15 cellular contexts compared by ENCODE assay signal in genomic region chr21:38751379-38752050, GRCh38. TPM values are rescaled to one million over a fixed set of nuclear protein-coding genes. Genes with fewer than 3 reads are reported as not detected.
A peak's percentile ranks its signal among the peaks of the same experiment; 100 is the strongest.
DNase-seq lines count a peak whose midpoint lies in the region; ATAC-seq and TF ChIP-seq lines count a peak whose summit lies in the region.
"Had no signal": no experiment of that assay in that cellular context is flagged by ENCODE, and none has a peak within 500 bp of the region (broad histone marks: within the 10 kb centered on the region; RNA-seq: fewer than 3 reads in every experiment).

No MANE protein-coding gene starts in this region.

- H3K27ac ChIP-seq in left lung: peak overlapping the region; percentile 26 to 80
- H3K27ac ChIP-seq in tibial artery: peak overlapping the region; percentile 74 to 80
- H3K27ac ChIP-seq in breast epithelium: no peak overlapping the region
- H3K27ac ChIP-seq: gastrocnemius medialis, KMS-11 had no signal

- intact Hi-C loops in left lung (cut with DNase I) (no loop called here), tibial artery (cut with DNase I; ENCODE audit: low total_unique reads) (loop anchor here (10.0 kb wide), 1 partner anchor 173 kb away; no protein-coding TSS in a partner anchor), breast epithelium (cut with DNase I; ENCODE audit: low total_unique reads) (no loop called here)

- peak; percentile 69 for ATAC-seq in left lung
- ATAC-seq: activated T-helper 17 cell treated with anti-CD3 and anti-CD28 coated beads, Interleukin-2, amount 50 U/mL, for 72 hours; gastrocnemius medialis had no signal

- H3K27me3 ChIP-seq in left lung (no peaks in the 10 kb centered on the region), tibial artery (no peaks in the 10 kb centered on the region), breast epithelium (no peaks in the 10 kb centered on the region)
- H3K27me3 ChIP-seq: gastrocnemius medialis had no signal

- no peak for TF ChIP-seq CTCF in choroid plexus epithelial cell (conservative IDR thresholded peaks at IDR 0.05; ENCODE audit: low read depth, low read length)
- no peak for TF ChIP-seq CTCF in left lung (IDR thresholded peaks at IDR 0.05)
- no peak for TF ChIP-seq CTCF in tibial artery (IDR thresholded peaks at IDR 0.05)
- no peak for TF ChIP-seq CTCF in breast epithelium (IDR thresholded peaks at IDR 0.05)

- no peak for TF ChIP-seq POLR2A in breast epithelium (IDR thresholded peaks at IDR 0.05)

- H3K36me3 ChIP-seq in left lung (no peaks in the 10 kb centered on the region), tibial artery (no peaks in the 10 kb centered on the region), breast epithelium (no peaks in the 10 kb centered on the region)
- H3K36me3 ChIP-seq: gastrocnemius medialis had no signal

- H3K9me3 ChIP-seq in left lung: no peaks in the 10 kb centered on the region
- H3K9me3 ChIP-seq in tibial artery: no peaks in the 10 kb centered on the region
- H3K9me3 ChIP-seq in breast epithelium: no peaks in the 10 kb centered on the region
- H3K9me3 ChIP-seq: gastrocnemius medialis had no signal

- in situ Hi-C loops in G401 (cut with HindIII; ENCODE audit: low sequenced_read_pairs): no loop called here

- peak; percentile 91 to 96 for DNase-seq in NOMO-1 (lab: John Stamatoyannopoulos, UW; ENCODE audit: unreplicated experiment in 2 of 2)
- peak; percentile 93 for DNase-seq in choroid plexus epithelial cell (ENCODE audit: low read depth)
- DNase-seq in left lung: peak; percentile 68 to 82
- DNase-seq in tibial artery: peak; percentile 93 to 94
- DNase-seq in G401 (ENCODE audit: low spot score): no peak
- no peak for DNase-seq in breast epithelium (ENCODE audit: low spot score in 2 of 2)
- DNase-seq in OCI-M2 (lab: John Stamatoyannopoulos, UW; ENCODE audit: unreplicated experiment): no peak
- no peak for DNase-seq in stimulated activated CD4-positive, alpha-beta T cell treated with anti-CD3 and anti-CD28 coated beads, Interleukin-4, amount 100 ng/mL, for 1 hour
- DNase-seq: H9, NCI-H345, retina, SHP77 had no signal

- H3K4me1 ChIP-seq in left lung: peaks cover 8 to 55% of the 10 kb centered on the region in 2 donors
- H3K4me1 ChIP-seq in tibial artery: peaks cover 0 to 47% (median 39%) of the 10 kb centered on the region in 4 donors
- no peaks in the 10 kb centered on the region for H3K4me1 ChIP-seq in breast epithelium

- H3K4me3 ChIP-seq in choroid plexus epithelial cell (ENCODE audit: low read depth, low read length) (no peak overlapping the region), left lung (no peak overlapping the region), tibial artery (no peak overlapping the region), breast epithelium (no peak overlapping the region)
- H3K4me3 ChIP-seq: gastrocnemius medialis had no signal

RNA-seq across cellular contexts. Expression of gene ETS2, which starts 54.2 kb away (rescaled TPM):
- total RNA-seq in left lung: 100 to 1,000 TPM in 1 of 2 donors, 10 to 100 TPM in 1; 93.2 to 129 TPM
- total RNA-seq in G401 (2014; rRNA removed; shearing (Covaris generic)): 0.86 and 1.8 TPM in 2 replicates
- total RNA-seq in breast epithelium: 10 to 100 TPM; 48.0 to 60.0 (median 57.5) TPM

Comparison
In these comparisons a context has a peak if more than half of its experiments do, and no peak if none do; other contexts are left out.
1. DNase-seq: peak in NOMO-1 (2 of 2), choroid plexus epithelial cell (single experiment), left lung (2 of 2) and tibial artery (2 of 2); none in G401 (single experiment), breast epithelium (0 of 2), OCI-M2 (single experiment) and stimulated activated CD4-positive, alpha-beta T cell treated with anti-CD3 and anti-CD28 coated beads, Interleukin-4, amount 100 ng/mL, for 1 hour (single experiment).
2. H3K27ac ChIP-seq: peak in left lung (2 of 2) and tibial artery (2 of 2); none in breast epithelium (0 of 2).
3. RNA of gene ETS2, which starts 54.2 kb away (total RNA-seq): 93.2 to 129 TPM in left lung and 48.0 to 60.0 TPM in breast epithelium; 0.86 to 1.8 TPM in G401; every median in the first group is over 10 times any median in the second.